1 cellular context compared by ENCODE assay signal in genomic region chr18:25223211-25223610, GRCh38.
TF ChIP-seq lines count a peak whose summit lies in the region.

No MANE protein-coding gene starts in this region.

TF ChIP-seq in K562, 482 proteins besides CTCF, POLR2A, EP300 and RAD21 (continued from another document and continues in another):
- TF ChIP-seq PBX2 (CRISPR knock-in tag; IDR thresholded peaks at IDR 0.05; ENCODE audit: low read depth) (no peak), PBX2 (tag; conservative IDR thresholded peaks at IDR 0.05; ENCODE audit: low read depth) (no peak), NFIC (IDR thresholded peaks at IDR 0.05) (peak; percentile 70), SMAD3 (CRISPR knock-in tag; conservative IDR thresholded peaks at IDR 0.05) (no peak), TEAD4 (IDR thresholded peaks at IDR 0.05; ENCODE audit: low read length) (peak; percentile 90), TEAD4 (CRISPR knock-in tag; IDR thresholded peaks at IDR 0.05; ENCODE audit: borderline replicate concordance) (no peak), HNRNPUL1 (IDR thresholded peaks at IDR 0.05; ENCODE audit: low read length) (no peak), ELF2 (CRISPR knock-in tag; IDR thresholded peaks at IDR 0.05) (no peak), GABPB1 (CRISPR knock-in tag; IDR thresholded peaks at IDR 0.05) (no peak), MED1 (CRISPR knock-in tag; IDR thresholded peaks at IDR 0.05; ENCODE audit: borderline replicate concordance) (no peak), ZNF232 (CRISPR knock-in tag; IDR thresholded peaks at IDR 0.05) (no peak), ZHX1 (conservative IDR thresholded peaks at IDR 0.05; ENCODE audit: low read length) (no peak), ZNF583 (CRISPR knock-in tag; IDR thresholded peaks at IDR 0.05) (0 out of 2 replicates have a peak, but pooled peaks have one; percentile 65), ZNF589 (CRISPR knock-in tag; IDR thresholded peaks at IDR 0.05; ENCODE audit: low read depth) (no peak), ZC3H8 (IDR thresholded peaks at IDR 0.05) (no peak), JUNB (CRISPR knock-in tag; conservative IDR thresholded peaks at IDR 0.05) (no peak), XRCC4 (IDR thresholded peaks at IDR 0.05; ENCODE audit: extremely low read depth, insufficient read depth, insufficient read length) (no peak), SIN3A (IDR thresholded peaks at IDR 0.05; ENCODE audit: borderline replicate concordance in 2 of 2, control insufficient read depth in 1 of 2, low read depth in 2 of 2, low read length in 2 of 2) (no peak), SMARCC2 (IDR thresholded peaks at IDR 0.05; ENCODE audit: low read depth) (peak; percentile 79), CBFA2T3 (IDR thresholded peaks at IDR 0.05) (peak; percentile 92), ZFP30 (CRISPR knock-in tag; IDR thresholded peaks at IDR 0.05; ENCODE audit: borderline replicate concordance) (no peak), RNF2 (IDR thresholded peaks at IDR 0.05) (peak; percentile 87), THAP7 (CRISPR knock-in tag; IDR thresholded peaks at IDR 0.05) (no peak), BACH1 (tag; IDR thresholded peaks at IDR 0.05) (no peak), TAF9B (IDR thresholded peaks at IDR 0.05; ENCODE audit: partially characterized antibody) (peak; percentile 45), SNIP1 (IDR thresholded peaks at IDR 0.05; ENCODE audit: low read depth) (no peak), ZBTB7A (IDR thresholded peaks at IDR 0.05; ENCODE audit: borderline replicate concordance, control insufficient read depth, low read depth, low read length) (no peak), E2F6 (IDR thresholded peaks at IDR 0.05; ENCODE audit: borderline replicate concordance in 1 of 2, extremely low read depth in 1 of 2, insufficient read depth in 1 of 2, insufficient read length in 1 of 2, low read depth in 1 of 2, low read length in 1 of 2, poor library complexity in 1 of 2, severe bottlenecking in 1 of 2) (no peak), NR4A1 (CRISPR knock-in tag; IDR thresholded peaks at IDR 0.05) (no peak), NR4A1 (tag; IDR thresholded peaks at IDR 0.05) (no peak), CHD2 (IDR thresholded peaks at IDR 0.05; ENCODE audit: low read depth, low read length) (no peak), IRF9 (tag; IDR thresholded peaks at IDR 0.05) (no peak), FOXA1 (IDR thresholded peaks at IDR 0.05; ENCODE audit: borderline replicate concordance) (no peak), TAL1 (IDR thresholded peaks at IDR 0.05) (peak; percentile 88), NEUROD1 (IDR thresholded peaks at IDR 0.05; ENCODE audit: borderline replicate concordance, low read depth, low read length, partially characterized antibody) (peak; percentile 19), ZNF586 (CRISPR knock-in tag; conservative IDR thresholded peaks at IDR 0.05) (no peak)
- TF ChIP-seq, protein P1, sequence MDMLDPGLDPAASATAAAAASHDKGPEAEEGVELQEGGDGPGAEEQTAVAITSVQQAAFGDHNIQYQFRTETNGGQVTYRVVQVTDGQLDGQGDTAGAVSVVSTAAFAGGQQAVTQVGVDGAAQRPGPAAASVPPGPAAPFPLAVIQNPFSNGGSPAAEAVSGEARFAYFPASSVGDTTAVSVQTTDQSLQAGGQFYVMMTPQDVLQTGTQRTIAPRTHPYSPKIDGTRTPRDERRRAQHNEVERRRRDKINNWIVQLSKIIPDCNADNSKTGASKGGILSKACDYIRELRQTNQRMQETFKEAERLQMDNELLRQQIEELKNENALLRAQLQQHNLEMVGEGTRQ (CRISPR knock-in tag; IDR thresholded peaks at IDR 0.05) = no peak
- TF ChIP-seq, protein P2, sequence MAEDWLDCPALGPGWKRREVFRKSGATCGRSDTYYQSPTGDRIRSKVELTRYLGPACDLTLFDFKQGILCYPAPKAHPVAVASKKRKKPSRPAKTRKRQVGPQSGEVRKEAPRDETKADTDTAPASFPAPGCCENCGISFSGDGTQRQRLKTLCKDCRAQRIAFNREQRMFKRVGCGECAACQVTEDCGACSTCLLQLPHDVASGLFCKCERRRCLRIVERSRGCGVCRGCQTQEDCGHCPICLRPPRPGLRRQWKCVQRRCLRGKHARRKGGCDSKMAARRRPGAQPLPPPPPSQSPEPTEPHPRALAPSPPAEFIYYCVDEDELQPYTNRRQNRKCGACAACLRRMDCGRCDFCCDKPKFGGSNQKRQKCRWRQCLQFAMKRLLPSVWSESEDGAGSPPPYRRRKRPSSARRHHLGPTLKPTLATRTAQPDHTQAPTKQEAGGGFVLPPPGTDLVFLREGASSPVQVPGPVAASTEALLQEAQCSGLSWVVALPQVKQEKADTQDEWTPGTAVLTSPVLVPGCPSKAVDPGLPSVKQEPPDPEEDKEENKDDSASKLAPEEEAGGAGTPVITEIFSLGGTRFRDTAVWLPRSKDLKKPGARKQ (CRISPR knock-in tag; IDR thresholded peaks at IDR 0.05) = no peak
- TF ChIP-seq, protein P3, sequence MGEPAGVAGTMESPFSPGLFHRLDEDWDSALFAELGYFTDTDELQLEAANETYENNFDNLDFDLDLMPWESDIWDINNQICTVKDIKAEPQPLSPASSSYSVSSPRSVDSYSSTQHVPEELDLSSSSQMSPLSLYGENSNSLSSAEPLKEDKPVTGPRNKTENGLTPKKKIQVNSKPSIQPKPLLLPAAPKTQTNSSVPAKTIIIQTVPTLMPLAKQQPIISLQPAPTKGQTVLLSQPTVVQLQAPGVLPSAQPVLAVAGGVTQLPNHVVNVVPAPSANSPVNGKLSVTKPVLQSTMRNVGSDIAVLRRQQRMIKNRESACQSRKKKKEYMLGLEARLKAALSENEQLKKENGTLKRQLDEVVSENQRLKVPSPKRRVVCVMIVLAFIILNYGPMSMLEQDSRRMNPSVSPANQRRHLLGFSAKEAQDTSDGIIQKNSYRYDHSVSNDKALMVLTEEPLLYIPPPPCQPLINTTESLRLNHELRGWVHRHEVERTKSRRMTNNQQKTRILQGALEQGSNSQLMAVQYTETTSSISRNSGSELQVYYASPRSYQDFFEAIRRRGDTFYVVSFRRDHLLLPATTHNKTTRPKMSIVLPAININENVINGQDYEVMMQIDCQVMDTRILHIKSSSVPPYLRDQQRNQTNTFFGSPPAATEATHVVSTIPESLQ (CRISPR knock-in tag; IDR thresholded peaks at IDR 0.05) = no peak
- TF ChIP-seq, protein P4, sequence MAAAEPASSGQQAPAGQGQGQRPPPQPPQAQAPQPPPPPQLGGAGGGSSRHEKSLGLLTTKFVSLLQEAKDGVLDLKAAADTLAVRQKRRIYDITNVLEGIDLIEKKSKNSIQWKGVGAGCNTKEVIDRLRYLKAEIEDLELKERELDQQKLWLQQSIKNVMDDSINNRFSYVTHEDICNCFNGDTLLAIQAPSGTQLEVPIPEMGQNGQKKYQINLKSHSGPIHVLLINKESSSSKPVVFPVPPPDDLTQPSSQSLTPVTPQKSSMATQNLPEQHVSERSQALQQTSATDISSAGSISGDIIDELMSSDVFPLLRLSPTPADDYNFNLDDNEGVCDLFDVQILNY (CRISPR knock-in tag; IDR thresholded peaks at IDR 0.05) = no peak
- TF ChIP-seq, protein P5, sequence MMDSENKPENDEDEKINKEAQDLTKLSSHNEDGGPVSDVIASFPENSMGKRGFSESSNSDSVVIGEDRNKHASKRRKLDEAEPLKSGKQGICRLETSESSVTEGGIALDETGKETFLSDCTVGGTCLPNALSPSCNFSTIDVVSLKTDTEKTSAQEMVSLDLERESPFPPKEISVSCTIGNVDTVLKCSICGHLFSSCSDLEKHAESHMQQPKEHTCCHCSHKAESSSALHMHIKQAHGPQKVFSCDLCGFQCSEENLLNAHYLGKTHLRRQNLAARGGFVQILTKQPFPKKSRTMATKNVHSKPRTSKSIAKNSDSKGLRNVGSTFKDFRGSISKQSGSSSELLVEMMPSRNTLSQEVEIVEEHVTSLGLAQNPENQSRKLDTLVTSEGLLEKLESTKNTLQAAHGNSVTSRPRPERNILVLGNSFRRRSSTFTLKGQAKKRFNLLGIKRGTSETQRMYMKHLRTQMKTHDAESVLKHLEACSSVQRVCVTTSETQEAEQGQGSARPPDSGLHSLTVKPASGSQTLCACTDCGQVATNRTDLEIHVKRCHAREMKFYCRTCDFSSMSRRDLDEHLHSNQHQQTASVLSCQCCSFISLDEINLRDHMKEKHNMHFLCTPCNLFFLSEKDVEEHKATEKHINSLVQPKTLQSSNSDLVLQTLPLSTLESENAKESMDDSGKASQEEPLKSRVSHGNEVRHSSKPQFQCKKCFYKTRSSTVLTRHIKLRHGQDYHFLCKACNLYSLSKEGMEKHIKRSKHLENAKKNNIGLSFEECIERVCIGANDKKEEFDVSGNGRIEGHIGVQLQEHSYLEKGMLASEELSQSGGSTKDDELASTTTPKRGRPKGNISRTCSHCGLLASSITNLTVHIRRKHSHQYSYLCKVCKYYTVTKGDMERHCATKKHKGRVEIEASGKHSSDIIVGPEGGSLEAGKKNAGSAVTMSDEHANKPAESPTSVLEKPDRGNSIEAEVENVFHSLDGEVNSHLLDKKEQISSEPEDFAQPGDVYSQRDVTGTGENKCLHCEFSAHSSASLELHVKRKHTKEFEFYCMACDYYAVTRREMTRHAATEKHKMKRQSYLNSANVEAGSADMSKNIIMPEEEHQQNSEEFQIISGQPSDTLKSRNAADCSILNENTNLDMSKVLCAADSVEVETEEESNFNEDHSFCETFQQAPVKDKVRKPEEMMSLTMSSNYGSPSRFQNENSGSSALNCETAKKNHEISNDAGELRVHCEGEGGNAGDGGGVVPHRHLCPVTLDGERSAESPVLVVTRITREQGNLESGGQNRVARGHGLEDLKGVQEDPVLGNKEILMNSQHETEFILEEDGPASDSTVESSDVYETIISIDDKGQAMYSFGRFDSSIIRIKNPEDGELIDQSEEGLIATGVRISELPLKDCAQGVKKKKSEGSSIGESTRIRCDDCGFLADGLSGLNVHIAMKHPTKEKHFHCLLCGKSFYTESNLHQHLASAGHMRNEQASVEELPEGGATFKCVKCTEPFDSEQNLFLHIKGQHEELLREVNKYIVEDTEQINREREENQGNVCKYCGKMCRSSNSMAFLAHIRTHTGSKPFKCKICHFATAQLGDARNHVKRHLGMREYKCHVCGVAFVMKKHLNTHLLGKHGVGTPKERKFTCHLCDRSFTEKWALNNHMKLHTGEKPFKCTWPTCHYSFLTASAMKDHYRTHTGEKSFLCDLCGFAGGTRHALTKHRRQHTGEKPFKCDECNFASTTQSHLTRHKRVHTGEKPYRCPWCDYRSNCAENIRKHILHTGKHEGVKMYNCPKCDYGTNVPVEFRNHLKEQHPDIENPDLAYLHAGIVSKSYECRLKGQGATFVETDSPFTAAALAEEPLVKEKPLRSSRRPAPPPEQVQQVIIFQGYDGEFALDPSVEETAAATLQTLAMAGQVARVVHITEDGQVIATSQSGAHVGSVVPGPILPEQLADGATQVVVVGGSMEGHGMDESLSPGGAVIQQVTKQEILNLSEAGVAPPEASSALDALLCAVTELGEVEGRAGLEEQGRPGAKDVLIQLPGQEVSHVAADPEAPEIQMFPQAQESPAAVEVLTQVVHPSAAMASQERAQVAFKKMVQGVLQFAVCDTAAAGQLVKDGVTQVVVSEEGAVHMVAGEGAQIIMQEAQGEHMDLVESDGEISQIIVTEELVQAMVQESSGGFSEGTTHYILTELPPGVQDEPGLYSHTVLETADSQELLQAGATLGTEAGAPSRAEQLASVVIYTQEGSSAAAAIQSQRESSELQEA (IDR thresholded peaks at IDR 0.05; ENCODE audit: low read depth) = no peak
